ENCODE assay signal across 13 cellular contexts in the genomic region with DNA sequence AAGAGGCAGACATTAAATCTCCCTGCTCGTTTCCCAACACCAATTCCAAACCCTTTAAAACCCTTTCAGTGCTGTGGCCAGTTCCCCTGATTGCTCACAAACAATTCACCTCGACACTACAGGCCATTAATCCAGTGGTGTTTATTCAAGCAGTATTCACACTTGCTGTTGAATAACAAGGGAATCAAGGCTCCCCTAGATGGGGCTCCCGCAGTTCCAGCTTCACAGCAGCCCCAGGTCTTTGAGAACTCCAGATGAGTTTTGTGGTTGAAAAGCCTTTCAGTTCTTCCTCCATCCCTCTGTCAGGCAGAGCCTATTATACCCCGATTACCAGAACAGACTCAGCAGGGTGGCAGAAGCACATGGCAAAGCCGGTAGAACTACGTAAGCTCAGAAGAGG. TPM values are rescaled to one million over a fixed set of nuclear protein-coding genes. Genes with fewer than 3 reads are reported as not detected.
DNase-seq lines count a peak whose midpoint lies in the region; ATAC-seq and TF ChIP-seq lines count a peak whose summit lies in the region.
"Had no signal": no experiment of that assay in that cellular context is flagged by ENCODE, and none has a peak within 500 bp of the region (broad histone marks: within the 10 kb centered on the region; RNA-seq: fewer than 3 reads in every experiment).

No MANE protein-coding gene starts in this region.

- H3K36me3 ChIP-seq in lung (ENCODE audit: control insufficient read depth in 2 of 2, insufficient read depth in 2 of 2, low read length in 2 of 2) (peaks cover 11 to 29% of the 10 kb centered on the region in 2 donors), thoracic aorta (peaks cover 24% of the 10 kb centered on the region), MG63 (peaks cover 15% of the 10 kb centered on the region; the same call in 1 of the 2 replicates)

- peaks cover 8% of the 10 kb centered on the region in 2 donors for H3K4me1 ChIP-seq in lung (ENCODE audit: control insufficient read depth in 2 of 2, insufficient read depth in 2 of 2, low read length in 2 of 2)
- H3K4me1 ChIP-seq in thoracic aorta (ENCODE audit: control insufficient read depth in 1 of 2, low read depth in 2 of 2): peaks cover 46 to 89% of the 10 kb centered on the region in 2 donors

- TF ChIP-seq CTCF in choroid plexus epithelial cell (conservative IDR thresholded peaks at IDR 0.05; ENCODE audit: low read depth, low read length): no peak
- no peak for TF ChIP-seq CTCF in lung (IDR thresholded peaks at IDR 0.05; ENCODE audit: control extremely low read depth, extremely low read depth)
- TF ChIP-seq CTCF in thoracic aorta (IDR thresholded peaks at IDR 0.05): no peak

- H3K27me3 ChIP-seq in lung (ENCODE audit: control insufficient read depth, insufficient read depth) (no peaks in the 10 kb centered on the region), thoracic aorta (replicated peaks; ENCODE audit: insufficient read depth) (no peaks in the 10 kb centered on the region), MG63 (no peaks in the 10 kb centered on the region)

- DNase-seq in NCI-H748 treated with DMSO at 0.1 percent for 48 hours (lab: John Stamatoyannopoulos, UW): peak; percentile 33
- DNase-seq in choroid plexus epithelial cell (ENCODE audit: low read depth): peak; percentile 89
- no peak for DNase-seq in lung (ENCODE audit: low spot score)
- no peak for DNase-seq in thoracic aorta (ENCODE audit: low spot score)
- no peak for DNase-seq in MG63
- DNase-seq: activated CD4-positive, alpha-beta memory T cell treated with anti-CD3 and anti-CD28 coated beads, Interleukin-2, amount 10 ng/mL, durations not matched to agents 7 days and 5 days; activated naive CD8-positive, alpha-beta T cell treated with anti-CD3 and anti-CD28 coated beads for 36 hours; DMS 273 treated with DMSO at 0.1 percent for 48 hours; kidney glomerular epithelial cell; NCI-H1105; T-helper 17 cell had no signal

- H3K9me3 ChIP-seq in lung (ENCODE audit: control insufficient read depth in 2 of 2, insufficient read depth in 1 of 2, low read length in 1 of 2): no peaks in the 10 kb centered on the region
- no peaks in the 10 kb centered on the region for H3K9me3 ChIP-seq in thoracic aorta
- no peaks in the 10 kb centered on the region for H3K9me3 ChIP-seq in MG63

- ATAC-seq in lung (ENCODE audit: insufficient read depth, low FRiP score) (no peak), thoracic aorta (ENCODE audit: insufficient number of reproducible peaks, low FRiP score, low read depth) (no peak), GM21390 (IDR thresholded peaks at IDR 0.05; ENCODE audit: unreplicated experiment) (no peak), HG03342 (IDR thresholded peaks at IDR 0.05; ENCODE audit: unreplicated experiment) (no peak)
- ATAC-seq: T-helper 17 cell had no signal

- 65 to 81% methylated on average over 6 of the region's 6 CpGs for WGBS in lung, 2 donors

- peak overlapping the region; percentile 12 to 76 for H3K27ac ChIP-seq in lung (ENCODE audit: low read depth in 1 of 2, low read length in 1 of 2)
- peak overlapping the region; percentile 98 to 100 for H3K27ac ChIP-seq in thoracic aorta

- H3K4me3 ChIP-seq in choroid plexus epithelial cell (ENCODE audit: low read depth, low read length) (no peak overlapping the region), lung (no peak overlapping the region), thoracic aorta (peak overlapping the region; percentile 64), MG63 (no peak overlapping the region)

RNA-seq across cellular contexts. Expression of gene JAG1, which starts 36.2 kb away (rescaled TPM):
- total RNA-seq in lung (10 to 100 TPM; 61.4 to 70.3 TPM), thoracic aorta (100 to 1,000 TPM; 237 to 253 TPM)
- 10 to 100 TPM; 11.9 to 32.3 TPM for polyA plus RNA-seq in lung
- total RNA-seq in MG63 (2014; rRNA removed; shearing (Covaris generic); ENCODE audit: low replicate concordance): 5.3 and 8.2 TPM in 2 replicates

Comparison
In these comparisons a context has a peak if more than half of its experiments do, and no peak if none do; other contexts are left out.
1. DNase-seq: peak in NCI-H748 treated with DMSO at 0.1 percent for 48 hours (single experiment) and choroid plexus epithelial cell (single experiment); none in lung (single experiment), thoracic aorta (single experiment) and MG63 (single experiment).